Comparison of ENCODE assay signal across 8 cellular contexts in the genomic region with DNA sequence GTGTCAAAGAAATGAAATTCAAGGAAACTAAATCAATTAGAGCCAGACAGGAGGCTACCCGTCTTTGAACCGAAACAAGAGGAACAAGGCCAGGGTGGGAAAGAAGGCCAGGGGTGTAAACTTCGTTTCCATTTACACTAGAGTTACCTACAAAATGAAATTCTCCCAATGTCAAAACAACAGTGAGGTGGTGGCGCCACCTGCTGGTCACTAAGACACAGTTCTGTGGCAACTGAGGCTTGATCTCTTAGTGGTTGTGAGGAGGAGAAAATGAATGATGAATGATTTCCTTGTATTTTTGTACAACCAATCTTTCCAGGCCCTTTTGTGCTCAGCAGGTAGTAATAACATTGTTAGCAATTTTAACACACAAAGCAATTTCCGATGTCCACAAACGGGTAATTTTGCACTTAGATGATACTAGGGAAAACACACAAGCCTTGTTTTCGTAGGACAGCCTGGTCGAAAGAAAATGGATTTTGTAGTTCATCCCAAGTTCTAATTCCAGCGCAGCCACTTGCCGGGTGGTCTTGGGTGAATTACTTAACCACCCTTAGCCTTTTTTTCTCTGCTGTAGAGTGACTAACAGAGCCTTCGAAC. TPM values are rescaled to one million over a fixed set of nuclear protein-coding genes. Genes with fewer than 3 reads are reported as not detected.
DNase-seq lines count a peak whose midpoint lies in the region; ATAC-seq and TF ChIP-seq lines count a peak whose summit lies in the region.

No MANE protein-coding gene starts in this region.

- TF ChIP-seq CTCF in LNCAP (IDR thresholded peaks at IDR 0.05), result peak; percentile 79

- DNase-seq in AG08396 (ENCODE audit: low spot score) (peak; percentile 64), RPMI7951 (ENCODE audit: low read depth) (peak; percentile 50), activated T-helper 1 cell treated with Interleukin-2 at 50 U/mL for 16 hours (ENCODE audit: low read depth) (peak; percentile 52), fibroblast of the conjunctiva (ENCODE audit: low read depth) (peak; percentile 47), non-pigmented ciliary epithelial cell (ENCODE audit: low read depth) (peak; percentile 15), superior temporal gyrus (ENCODE audit: extremely low spot score) (peak; percentile 94)

- peak; percentile 67 for ATAC-seq in GM18907 (IDR thresholded peaks at IDR 0.05; ENCODE audit: unreplicated experiment)

RNA-seq across cellular contexts. Expression of gene SOD1, which starts 54.8 kb away (rescaled TPM):
- 330 and 388 TPM in 2 replicates for total RNA-seq in RPMI7951 (2014; rRNA removed; shearing (Covaris generic))

Comparison
In these comparisons a context has a peak if more than half of its experiments do, and no peak if none do; other contexts are left out.
1. Peak in every context shown above with its lines: DNase-seq and ATAC-seq.
2. DNase-seq: peak in every context shown above with its lines; median percentile 94 in superior temporal gyrus; 64 in AG08396; 52 in activated T-helper 1 cell treated with Interleukin-2 at 50 U/mL for 16 hours; 50 in RPMI7951; 47 in fibroblast of the conjunctiva; 15 in non-pigmented ciliary epithelial cell.